In the genomic region with DNA sequence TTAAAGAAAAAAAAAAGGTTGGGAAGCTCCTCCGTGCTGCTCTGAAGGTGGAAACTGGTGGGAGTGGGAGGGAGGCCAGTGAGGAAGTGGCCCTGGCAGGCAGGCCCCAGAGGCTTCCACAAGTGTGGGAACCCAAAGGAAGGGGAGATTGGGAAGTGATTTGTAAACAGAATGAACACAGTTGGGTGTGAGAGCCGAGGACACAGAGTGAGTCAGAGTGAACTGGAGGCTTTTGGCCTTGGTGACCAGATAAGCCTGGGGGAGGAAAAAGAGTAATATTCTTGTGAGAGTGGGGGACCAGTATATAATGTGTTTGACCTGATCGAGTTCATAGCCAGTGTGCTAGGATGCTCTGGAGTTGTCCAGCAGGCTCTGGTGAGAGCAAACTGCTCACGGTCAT, we compare ENCODE assay signal across 13 cellular contexts. TPM values are rescaled to one million over a fixed set of nuclear protein-coding genes. Genes with fewer than 3 reads are reported as not detected.
DNase-seq lines count a peak whose midpoint lies in the region; TF ChIP-seq lines count a peak whose summit lies in the region.
"Had no signal": no experiment of that assay in that cellular context is flagged by ENCODE, and none has a peak within 500 bp of the region (broad histone marks: within the 10 kb centered on the region; RNA-seq: fewer than 3 reads in every experiment).

No MANE protein-coding gene starts in this region.

- no peak overlapping the region for H3K9ac ChIP-seq in BLaER1

- no peaks in the 10 kb centered on the region for H3K27me3 Mint-ChIP-seq in mesothelial cell of epicardium (ENCODE audit: low read depth)

- peaks cover 98% of the 10 kb centered on the region for H3K36me3 ChIP-seq in BLaER1

- peaks cover 14% of the 10 kb centered on the region for H3K4me1 ChIP-seq in BLaER1

- H3K27me3 ChIP-seq in BLaER1 (no peaks in the 10 kb centered on the region), dorsolateral prefrontal cortex (no peaks in the 10 kb centered on the region)

- peaks cover 66% of the 10 kb centered on the region for H4K20me1 ChIP-seq in BLaER1

- no peak overlapping the region for H3K4me3 Mint-ChIP-seq in mesothelial cell of epicardium

- H3K27ac ChIP-seq in BLaER1 (peak overlapping the region; percentile 74), dorsolateral prefrontal cortex (peak overlapping the region in 8 of 59 donors; percentile 2 to 66 (median 26))
- H3K27ac ChIP-seq: thoracic aorta had no signal

- intact Hi-C loops in dorsolateral prefrontal cortex (cut with DNase I), result no loop called here

- peaks cover 41% of the 10 kb centered on the region for H3K36me3 Mint-ChIP-seq in mesothelial cell of epicardium

- no peaks in the 10 kb centered on the region for H3K4me1 Mint-ChIP-seq in mesothelial cell of epicardium

- TF ChIP-seq CTCF in cardiac fibroblast (IDR thresholded peaks at IDR 0.05; ENCODE audit: low read depth, low read length) (no peak), mesothelial cell of epicardium (IDR thresholded peaks at IDR 0.05; ENCODE audit: unreplicated experiment) (no peak), dorsolateral prefrontal cortex (IDR thresholded peaks at IDR 0.05 in 54 of 56, conservative IDR thresholded peaks at IDR 0.05 in 2 of 56; ENCODE audit: low read depth in 1 of 56, partially characterized antibody in 56 of 56) (no peak)

- CTCF ChIA-PET in HEK293T (lab: Yijun Ruan, JAX), result no interaction called here

- DNase-seq in HCEC 1CT (peak; percentile 64), cardiac fibroblast (ENCODE audit: low read depth in 2 of 2) (peak; percentile 35 to 57), mesothelial cell of epicardium (ENCODE audit: low spot score in 2 of 2, unreplicated experiment in 2 of 2) (no peak), dorsolateral prefrontal cortex (no peak), HEK293T (ENCODE audit: extremely low spot score) (no peak), NCI-H1694 (lab: John Stamatoyannopoulos, UW) (no peak), NCI-H774 (lab: John Stamatoyannopoulos, UW) (no peak)
- DNase-seq: activated effector memory CD4-positive, alpha-beta T cell treated with anti-CD3 and anti-CD28 coated beads, Interleukin-2, amount 50 U/mL, for 16 hours; DMS79 treated with DMSO at 0.1 percent for 48 hours; occipital lobe; stimulated activated CD4-positive, alpha-beta T cell treated with anti-CD3 and anti-CD28 coated beads, Interleukin-4, amount 100 ng/mL, for 4 hours had no signal

- no peak overlapping the region for H3K4me3 ChIP-seq in BLaER1
- H3K4me3 ChIP-seq in cardiac fibroblast (replicated peaks in 1 of 2; ENCODE audit: low read depth in 2 of 2, low read length in 2 of 2), result no peak overlapping the region
- H3K4me3 ChIP-seq in dorsolateral prefrontal cortex, result no peak overlapping the region
- H3K4me3 ChIP-seq: thoracic aorta had no signal

- H3K9me3 Mint-ChIP-seq in mesothelial cell of epicardium, result peaks cover 3% of the 10 kb centered on the region

- peak overlapping the region; percentile 48 for H3K27ac Mint-ChIP-seq in mesothelial cell of epicardium

- H3K4me2 ChIP-seq in BLaER1, result peak overlapping the region; percentile 73

- POLR2A ChIA-PET in HEK293T (lab: Yijun Ruan, JAX), result no interaction called here

- H3K9me3 ChIP-seq in BLaER1, result peaks cover 17% of the 10 kb centered on the region
- H3K9me3 ChIP-seq: thoracic aorta had no signal

TF ChIP-seq in HEK293T, 16 proteins besides CTCF, POLR2A, EP300 and RAD21:
- TF ChIP-seq TARDBP (IDR thresholded peaks at IDR 0.05) (no peak), ELF4 (IDR thresholded peaks at IDR 0.05) (no peak), ARNT (IDR thresholded peaks at IDR 0.05) (no peak), NFRKB (IDR thresholded peaks at IDR 0.05) (no peak), FOXK2 (IDR thresholded peaks at IDR 0.05) (no peak), FOXM1 (IDR thresholded peaks at IDR 0.05; ENCODE audit: borderline replicate concordance) (no peak), SUZ12 (IDR thresholded peaks at IDR 0.05) (no peak), LEF1 (IDR thresholded peaks at IDR 0.05; ENCODE audit: borderline replicate concordance) (no peak), FOXA1 (IDR thresholded peaks at IDR 0.05) (no peak)
- TF ChIP-seq, protein P1, sequence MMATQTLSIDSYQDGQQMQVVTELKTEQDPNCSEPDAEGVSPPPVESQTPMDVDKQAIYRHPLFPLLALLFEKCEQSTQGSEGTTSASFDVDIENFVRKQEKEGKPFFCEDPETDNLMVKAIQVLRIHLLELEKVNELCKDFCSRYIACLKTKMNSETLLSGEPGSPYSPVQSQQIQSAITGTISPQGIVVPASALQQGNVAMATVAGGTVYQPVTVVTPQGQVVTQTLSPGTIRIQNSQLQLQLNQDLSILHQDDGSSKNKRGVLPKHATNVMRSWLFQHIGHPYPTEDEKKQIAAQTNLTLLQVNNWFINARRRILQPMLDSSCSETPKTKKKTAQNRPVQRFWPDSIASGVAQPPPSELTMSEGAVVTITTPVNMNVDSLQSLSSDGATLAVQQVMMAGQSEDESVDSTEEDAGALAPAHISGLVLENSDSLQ (IDR thresholded peaks at IDR 0.05), result no peak

RNA-seq across cellular contexts. Expression of a gene that starts 23.0 kb away (rescaled TPM):
- 34.2 to 36.4 TPM (median 34.7 TPM) in 3 replicates for total RNA-seq in mesothelial cell of epicardium
- total RNA-seq in dorsolateral prefrontal cortex, result 10 to 100 TPM; 24.4 to 47.5 (median 34.3) TPM

RNA-seq across cellular contexts. Expression of a gene that starts 34.6 kb away (rescaled TPM):
- total RNA-seq in mesothelial cell of epicardium (0.25 to 0.29 TPM (median 0.29 TPM) in 3 replicates), dorsolateral prefrontal cortex (1 to 10 TPM in 105 of 120 experiments, under 1 TPM in 9, not detected in 6; 0.69 to 9.3 (median 2.4) TPM)
- total RNA-seq: occipital lobe, thoracic aorta had no signal

Comparison
In these comparisons a context has a peak if more than half of its experiments do, and no peak if none do; other contexts are left out.
1. DNase-seq: peak in HCEC 1CT (single experiment) and cardiac fibroblast (2 of 2); none in mesothelial cell of epicardium (0 of 2), dorsolateral prefrontal cortex (0 of 10), HEK293T (single experiment), NCI-H1694 (single experiment) and NCI-H774 (single experiment).